ENCODE assay signal across 13 cellular contexts in genomic region chr2:147171961-147172360, GRCh38.
"Had no signal": no experiment of that assay in that cellular context is flagged by ENCODE, and none has a peak within 500 bp of the region (broad histone marks: within the 10 kb centered on the region; RNA-seq: fewer than 3 reads in every experiment).

No MANE protein-coding gene starts in this region.

- H3K4me3 ChIP-seq: dorsolateral prefrontal cortex had no signal

- DNase-seq: activated CD4-positive, alpha-beta T cell treated with anti-CD3 and anti-CD28 coated beads, Interleukin-2, amount 50 U/mL, for 48 hours; activated T-cell treated with anti-CD3 and anti-CD28 coated beads for 4 hours; central memory CD4-positive, alpha-beta T cell; erythroblast; hippocampal formation; left cardiac atrium; stimulated activated CD4-positive, alpha-beta T cell treated with anti-CD3 and anti-CD28 coated beads, Interleukin-12 subunit alpha, Interleukin-12 subunit beta, amount 100 ng/mL, for 4 hours; stimulated activated CD4-positive, alpha-beta T cell treated with anti-CD3 and anti-CD28 coated beads, Interleukin-1b, Interleukin-23, amount 100 ng/mL, for 48 hours; stimulated activated naive CD8-positive, alpha-beta T cell treated with anti-CD3 and anti-CD28 coated beads, Interleukin-15, Interleukin-2, amounts not matched to agents 100 U/mL and 50 U/mL, for 24 hours; trophoblast cell had no signal

- H3K79me2 ChIP-seq: parathyroid adenoma had no signal

- H3K4me1 ChIP-seq: parathyroid adenoma had no signal

- H3K27ac ChIP-seq: foreskin keratinocyte, parathyroid adenoma had no signal

- H3K27me3 ChIP-seq: foreskin keratinocyte had no signal

- H2AFZ ChIP-seq: parathyroid adenoma had no signal

- H3K9ac ChIP-seq: parathyroid adenoma had no signal

- ATAC-seq: left cardiac atrium; stimulated activated naive CD8-positive, alpha-beta T cell treated with anti-CD3 and anti-CD28 coated beads, Interleukin-15, Interleukin-2, amounts not matched to agents 100 U/mL and 50 U/mL, for 24 hours had no signal
